ENCODE assay signal across 8 cellular contexts in the genomic region with DNA sequence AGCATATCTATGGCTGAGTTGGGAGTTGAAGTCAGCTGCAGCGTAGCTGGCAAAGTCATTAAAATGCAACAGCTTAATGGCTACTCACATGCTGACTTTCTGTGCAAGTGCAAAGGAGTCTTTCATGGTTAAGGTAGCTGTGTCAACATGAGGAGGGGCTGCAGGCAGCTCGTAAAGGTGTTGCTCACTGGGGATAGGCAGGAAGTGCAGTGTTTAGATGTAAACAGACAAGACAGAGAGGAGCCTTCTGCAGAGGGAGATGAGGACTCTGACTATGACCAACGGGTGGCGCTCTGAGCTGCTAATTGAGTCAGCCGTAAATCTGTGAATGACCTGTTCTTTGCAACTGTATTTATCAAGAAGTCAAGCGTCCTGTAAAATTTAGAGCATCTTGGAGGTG. TPM values are rescaled to one million over a fixed set of nuclear protein-coding genes. Genes with fewer than 3 reads are reported as not detected.
A peak's percentile ranks its signal among the peaks of the same experiment; 100 is the strongest.
DNase-seq lines count a peak whose midpoint lies in the region; ATAC-seq and TF ChIP-seq lines count a peak whose summit lies in the region.

No MANE protein-coding gene starts in this region.

- in situ Hi-C loops in KBM-7 (cut with MboI; ENCODE audit: low pct_unique_long_range_greater_than_20kb, low sequenced_read_pairs), result no loop called here

- no peaks in the 10 kb centered on the region for H3K4me1 ChIP-seq in psoas muscle

- no peaks in the 10 kb centered on the region for H3K36me3 ChIP-seq in psoas muscle (ENCODE audit: insufficient read depth in 1 of 2, low read depth in 1 of 2)

- H3K27me3 Mint-ChIP-seq in Calu3 (ENCODE audit: unreplicated experiment), result no peaks in the 10 kb centered on the region

- peak; percentile 28 for TF ChIP-seq CTCF in Calu3 (IDR thresholded peaks at IDR 0.05; ENCODE audit: unreplicated experiment)
- no peak for TF ChIP-seq CTCF in psoas muscle (IDR thresholded peaks at IDR 0.05)

- H3K4me3 ChIP-seq in psoas muscle, result no peak overlapping the region

- peaks cover 6% of the 10 kb centered on the region for H3K9me3 Mint-ChIP-seq in Calu3 (ENCODE audit: low read depth, unreplicated experiment)
- no peaks in the 10 kb centered on the region for H3K9me3 Mint-ChIP-seq in stimulated activated effector memory CD8-positive, alpha-beta T cell treated with anti-CD3 and anti-CD28 coated beads, Interleukin-12 subunit alpha, Interleukin-12 subunit beta, amount 100 ng/mL, for 72 hours

- CTCF ChIA-PET in Calu3 (lab: Charles Lee), result interaction anchor here (1.7 kb wide), 1 partner anchor 293 kb away, joined by 10 read pairs; no protein-coding TSS in a partner anchor

- H3K4me3 Mint-ChIP-seq in Calu3 (ENCODE audit: low read depth, unreplicated experiment), result no peak overlapping the region
- no peak overlapping the region for H3K4me3 Mint-ChIP-seq in stimulated activated effector memory CD8-positive, alpha-beta T cell treated with anti-CD3 and anti-CD28 coated beads, Interleukin-12 subunit alpha, Interleukin-12 subunit beta, amount 100 ng/mL, for 72 hours

- peak overlapping the region; percentile 55 for H3K27ac Mint-ChIP-seq in Calu3 (ENCODE audit: unreplicated experiment)
- no peak overlapping the region for H3K27ac Mint-ChIP-seq in stimulated activated effector memory CD8-positive, alpha-beta T cell treated with anti-CD3 and anti-CD28 coated beads, Interleukin-12 subunit alpha, Interleukin-12 subunit beta, amount 100 ng/mL, for 72 hours

- H3K4me1 Mint-ChIP-seq in Calu3 (ENCODE audit: low read depth, unreplicated experiment), result peaks cover 51% of the 10 kb centered on the region
- no peaks in the 10 kb centered on the region for H3K4me1 Mint-ChIP-seq in stimulated activated effector memory CD8-positive, alpha-beta T cell treated with anti-CD3 and anti-CD28 coated beads, Interleukin-12 subunit alpha, Interleukin-12 subunit beta, amount 100 ng/mL, for 72 hours

- intact Hi-C loops in Calu3 (cut with micrococcal nuclease; ENCODE audit: unreplicated experiment), result loop anchor here (1.0 to 5.0 kb wide), 3 partner anchors 57 to 312 kb away; no protein-coding TSS in a partner anchor
- intact Hi-C loops in psoas muscle (cut with DNase I), result no loop called here

- H3K27me3 ChIP-seq in psoas muscle (ENCODE audit: insufficient read depth in 3 of 3, low read length in 2 of 3), result no peaks in the 10 kb centered on the region

- DNase-seq in Calu3, result peak; percentile 30
- DNase-seq in HCEC 1CT, result peak; percentile 58
- DNase-seq in inferior parietal cortex (ENCODE audit: extremely low spot score), result peak; percentile 74
- no peak for DNase-seq in MV-4-11 (lab: John Stamatoyannopoulos, UW)
- DNase-seq in KBM-7, result no peak
- DNase-seq in psoas muscle, result no peak
- DNase-seq in stimulated activated effector memory CD8-positive, alpha-beta T cell treated with anti-CD3 and anti-CD28 coated beads, Interleukin-12 subunit alpha, Interleukin-12 subunit beta, amount 100 ng/mL, for 72 hours (ENCODE audit: low spot score in 2 of 2), result no peak

- WGBS in psoas muscle, 3 donors, result 64 to 72% (median 67%) methylated on average over 6 of the region's 6 CpGs

- no peaks in the 10 kb centered on the region for H3K36me3 Mint-ChIP-seq in Calu3 (ENCODE audit: insufficient read depth, unreplicated experiment)
- no peaks in the 10 kb centered on the region for H3K36me3 Mint-ChIP-seq in stimulated activated effector memory CD8-positive, alpha-beta T cell treated with anti-CD3 and anti-CD28 coated beads, Interleukin-12 subunit alpha, Interleukin-12 subunit beta, amount 100 ng/mL, for 72 hours

- ATAC-seq in psoas muscle, result no peak
- ATAC-seq in stimulated activated effector memory CD8-positive, alpha-beta T cell treated with anti-CD3 and anti-CD28 coated beads, Interleukin-12 subunit alpha, Interleukin-12 subunit beta, amount 100 ng/mL, for 72 hours, result no peak

- BruUV-seq in Calu3 (replicated peaks; lab: Mats Ljungman, UMichigan), result no TSS peak

- H3K27ac ChIP-seq in psoas muscle, result no peak overlapping the region

- H3K9me3 ChIP-seq in psoas muscle, result no peaks in the 10 kb centered on the region

TF ChIP-seq in PFSK-1, 5 proteins besides CTCF, POLR2A, EP300 and RAD21:
- TF ChIP-seq, protein P1, sequence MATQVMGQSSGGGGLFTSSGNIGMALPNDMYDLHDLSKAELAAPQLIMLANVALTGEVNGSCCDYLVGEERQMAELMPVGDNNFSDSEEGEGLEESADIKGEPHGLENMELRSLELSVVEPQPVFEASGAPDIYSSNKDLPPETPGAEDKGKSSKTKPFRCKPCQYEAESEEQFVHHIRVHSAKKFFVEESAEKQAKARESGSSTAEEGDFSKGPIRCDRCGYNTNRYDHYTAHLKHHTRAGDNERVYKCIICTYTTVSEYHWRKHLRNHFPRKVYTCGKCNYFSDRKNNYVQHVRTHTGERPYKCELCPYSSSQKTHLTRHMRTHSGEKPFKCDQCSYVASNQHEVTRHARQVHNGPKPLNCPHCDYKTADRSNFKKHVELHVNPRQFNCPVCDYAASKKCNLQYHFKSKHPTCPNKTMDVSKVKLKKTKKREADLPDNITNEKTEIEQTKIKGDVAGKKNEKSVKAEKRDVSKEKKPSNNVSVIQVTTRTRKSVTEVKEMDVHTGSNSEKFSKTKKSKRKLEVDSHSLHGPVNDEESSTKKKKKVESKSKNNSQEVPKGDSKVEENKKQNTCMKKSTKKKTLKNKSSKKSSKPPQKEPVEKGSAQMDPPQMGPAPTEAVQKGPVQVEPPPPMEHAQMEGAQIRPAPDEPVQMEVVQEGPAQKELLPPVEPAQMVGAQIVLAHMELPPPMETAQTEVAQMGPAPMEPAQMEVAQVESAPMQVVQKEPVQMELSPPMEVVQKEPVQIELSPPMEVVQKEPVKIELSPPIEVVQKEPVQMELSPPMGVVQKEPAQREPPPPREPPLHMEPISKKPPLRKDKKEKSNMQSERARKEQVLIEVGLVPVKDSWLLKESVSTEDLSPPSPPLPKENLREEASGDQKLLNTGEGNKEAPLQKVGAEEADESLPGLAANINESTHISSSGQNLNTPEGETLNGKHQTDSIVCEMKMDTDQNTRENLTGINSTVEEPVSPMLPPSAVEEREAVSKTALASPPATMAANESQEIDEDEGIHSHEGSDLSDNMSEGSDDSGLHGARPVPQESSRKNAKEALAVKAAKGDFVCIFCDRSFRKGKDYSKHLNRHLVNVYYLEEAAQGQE (IDR thresholded peaks at IDR 0.05; ENCODE audit: insufficient read depth in 1 of 2, low read depth in 2 of 2, low read length in 2 of 2), result no peak
- TF ChIP-seq FOXP2 (optimal IDR thresholded peaks at IDR 0.05; ENCODE audit: borderline replicate concordance, extremely low read depth, extremely low read length, insufficient read depth), result peak; percentile 75

RNA-seq across cellular contexts. Expression of gene CAVIN2, which starts 22.3 kb away (rescaled TPM):
- total RNA-seq in Calu3 (2022) (not detected in 2 replicates), psoas muscle (10 to 100 TPM; 16.8 to 38.7 (median 23.9) TPM)
- polyA plus RNA-seq in PFSK-1 (2012; ENCODE audit: insufficient read length, low read depth), result 0.23 TPM
- 10 to 100 TPM; 15.9 to 25.6 (median 25.5) TPM for polyA plus RNA-seq in psoas muscle

Comparison
In these comparisons a context has a peak if more than half of its experiments do, and no peak if none do; other contexts are left out.
1. DNase-seq: peak in Calu3 (single experiment), HCEC 1CT (single experiment) and inferior parietal cortex (single experiment); none in MV-4-11 (single experiment), KBM-7 (single experiment), psoas muscle (0 of 2) and stimulated activated effector memory CD8-positive, alpha-beta T cell treated with anti-CD3 and anti-CD28 coated beads, Interleukin-12 subunit alpha, Interleukin-12 subunit beta, amount 100 ng/mL, for 72 hours (0 of 2).
2. RNA of gene CAVIN2, which starts 22.3 kb away (total RNA-seq): 16.8 to 38.7 TPM in psoas muscle; not detected in Calu3; every median in the first group is over 10 times any median in the second.